Comparison of ENCODE assay signal across 8 cellular contexts in the genomic region with DNA sequence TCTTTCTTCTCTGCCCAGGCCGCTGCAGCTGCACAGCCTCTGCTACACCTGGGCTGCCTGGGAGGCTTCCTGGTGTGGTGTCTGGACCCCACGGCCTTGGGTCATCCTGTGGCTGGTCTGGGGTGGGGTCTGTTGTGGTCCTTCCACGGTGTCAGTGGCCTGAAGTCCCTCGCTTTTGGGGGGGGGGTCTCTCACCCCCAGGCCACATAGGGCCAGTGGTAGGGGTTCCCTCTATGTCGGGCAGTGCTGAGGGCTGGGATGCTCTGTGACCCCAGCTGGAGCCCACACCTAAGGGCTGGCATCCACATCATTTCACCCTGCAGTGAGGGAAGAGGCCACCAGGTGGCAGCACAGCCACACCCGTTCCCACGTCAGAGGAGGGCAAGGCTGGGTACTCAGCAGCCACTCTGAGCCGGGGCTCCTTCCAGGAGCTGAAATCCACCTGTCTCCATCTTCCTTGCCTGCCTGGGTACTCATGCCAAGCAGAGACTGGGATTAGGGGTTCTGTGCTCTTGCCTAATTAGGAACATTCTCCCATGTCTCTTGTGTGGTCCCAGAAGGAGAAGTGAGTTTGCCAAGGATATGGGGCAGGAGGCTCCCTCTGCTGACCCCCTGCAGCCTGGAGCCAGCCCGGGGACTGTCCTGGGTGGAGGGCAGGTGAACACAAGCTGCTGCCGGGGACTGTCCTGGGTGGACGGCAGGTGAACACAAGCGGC. TPM values are rescaled to one million over a fixed set of nuclear protein-coding genes. Genes with fewer than 3 reads are reported as not detected.
DNase-seq lines count a peak whose midpoint lies in the region; ATAC-seq and TF ChIP-seq lines count a peak whose summit lies in the region.

No MANE protein-coding gene starts in this region.

- TF ChIP-seq POLR2A in uterus (IDR thresholded peaks at IDR 0.05) = no peak

- intact Hi-C loops in posterior cingulate gyrus (cut with DNase I) = loop anchor here (1.0 kb wide), 1 partner anchor 306 kb away; no protein-coding TSS in a partner anchor
- intact Hi-C loops in uterus (cut with DNase I; ENCODE audit: low total_unique reads) = loop anchor here (5.0 kb wide), 2 partner anchors 305 to 620 kb away; no protein-coding TSS in a partner anchor

- H3K9me3 ChIP-seq in uterus = no peaks in the 10 kb centered on the region

- H3K27ac ChIP-seq in uterus = no peak overlapping the region

- no peak overlapping the region for H3K4me3 Mint-ChIP-seq in glutamatergic neuron (ENCODE audit: unreplicated experiment)

- H3K27ac Mint-ChIP-seq in glutamatergic neuron (ENCODE audit: unreplicated experiment) = no peak overlapping the region

- no peak overlapping the region for H3K4me3 ChIP-seq in LNCaP clone FGC (ENCODE audit: low read depth, low read length)
- H3K4me3 ChIP-seq in uterus = no peak overlapping the region

- ATAC-seq in HG02970 (IDR thresholded peaks at IDR 0.05; ENCODE audit: low FRiP score, unreplicated experiment) = no peak

- H3K4me1 ChIP-seq in uterus = no peaks in the 10 kb centered on the region

- H3K4me1 Mint-ChIP-seq in glutamatergic neuron (ENCODE audit: low read depth, unreplicated experiment) = peaks cover 6% of the 10 kb centered on the region

- DNase-seq in ELF-1 (ENCODE audit: low read depth, low spot score) = peak; percentile 85
- no peak for DNase-seq in LNCaP clone FGC (ENCODE audit: low read depth)
- peak; percentile 74 for DNase-seq in SK-N-DZ (ENCODE audit: low spot score)
- DNase-seq in activated naive CD4-positive, alpha-beta T cell treated with anti-CD3 and anti-CD28 coated beads, Interleukin-2, amount 50 U/mL, for 16 hours = peak; percentile 77
- peak; percentile 90 for DNase-seq in glutamatergic neuron
- peak; percentile 58 to 96 (median 80) for DNase-seq in posterior cingulate gyrus
- DNase-seq in uterus = peak; percentile 69 to 72

- peaks cover 17% of the 10 kb centered on the region for H3K9me3 Mint-ChIP-seq in glutamatergic neuron (ENCODE audit: unreplicated experiment)

- TF ChIP-seq CTCF in LNCaP clone FGC (IDR thresholded peaks at IDR 0.05; ENCODE audit: control insufficient read depth, extremely low read depth, insufficient read depth) (peak; percentile 96), glutamatergic neuron (IDR thresholded peaks at IDR 0.05; ENCODE audit: partially characterized antibody, unreplicated experiment) (peak; percentile 94), uterus (IDR thresholded peaks at IDR 0.05) (peak; percentile 84 to 92 (median 88))

- H3K36me3 ChIP-seq in uterus = no peaks in the 10 kb centered on the region

- H3K36me3 Mint-ChIP-seq in glutamatergic neuron (ENCODE audit: unreplicated experiment) = no peaks in the 10 kb centered on the region

- peaks cover 11% of the 10 kb centered on the region for H3K27me3 Mint-ChIP-seq in glutamatergic neuron (ENCODE audit: unreplicated experiment)

- H3K27me3 ChIP-seq in uterus = no peaks in the 10 kb centered on the region

RNA-seq across cellular contexts. Expression of a gene that starts 13.0 kb away (rescaled TPM):
- 8.2 and 10.9 TPM in 2 replicates for polyA plus RNA-seq in SK-N-DZ (2014; cell fraction: cytosol; rRNA removed)
- 146 and 181 TPM in 2 replicates for polyA plus RNA-seq in SK-N-DZ (2014; cell fraction: nucleus; rRNA removed)
- 51.5 TPM for total RNA-seq in glutamatergic neuron (ENCODE audit: unreplicated experiment)
- 10 to 100 TPM in 3 of 4 donors, 1 to 10 TPM in 1; 3.8 to 63.2 (median 24.6) TPM for total RNA-seq in uterus
